Comparison of ENCODE assay signal across 26 cellular contexts in the genomic region with DNA sequence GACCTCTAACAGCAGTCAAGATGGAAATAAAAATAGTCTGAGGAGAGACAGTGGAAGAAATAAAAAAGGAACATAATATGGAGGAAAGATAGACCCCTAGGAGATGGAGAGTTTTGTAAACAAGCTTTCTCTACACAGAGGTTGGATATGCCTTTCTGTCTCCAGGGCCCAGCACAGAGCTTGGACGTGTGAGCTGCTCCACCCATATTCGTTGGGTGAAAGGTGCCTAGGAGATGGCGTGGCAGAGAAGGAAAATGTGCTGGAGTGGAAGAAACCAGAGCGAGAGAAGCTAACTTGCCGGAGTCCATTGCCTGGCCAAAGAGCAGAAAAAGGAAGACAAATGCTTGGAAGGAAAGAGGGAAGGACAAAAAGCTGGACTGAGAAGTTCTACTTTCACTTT.
"Had no signal": no experiment of that assay in that cellular context is flagged by ENCODE, and none has a peak within 500 bp of the region (broad histone marks: within the 10 kb centered on the region; RNA-seq: fewer than 3 reads in every experiment).

No MANE protein-coding gene starts in this region.

- H3K27me3 ChIP-seq: esophagus squamous epithelium, right atrium auricular region, thyroid gland, upper lobe of right lung had no signal

- H3K36me3 ChIP-seq: esophagus squamous epithelium, left ventricle myocardium inferior, right atrium auricular region, thyroid gland, upper lobe of right lung had no signal

- H3K4me2 ChIP-seq: smooth muscle cell had no signal

- H3K4me3 ChIP-seq: esophagus squamous epithelium, left ventricle myocardium inferior, lung, right atrium auricular region, smooth muscle cell, thyroid gland, upper lobe of right lung had no signal

- H3K4me1 Mint-ChIP-seq: stimulated activated naive CD8-positive, alpha-beta T cell treated with anti-CD3 and anti-CD28 coated beads, Interleukin-15, amount 100 ng/mL, for 72 hours had no signal

- DNase-seq: activated CD4-positive, alpha-beta T cell treated with anti-CD3 and anti-CD28 coated beads for 48 hours; activated CD4-positive, alpha-beta T cell treated with anti-CD3 and anti-CD28 coated beads, Interleukin-2, amount 50 U/mL, for 48 hours; activated CD8-positive, alpha-beta memory T cell treated with anti-CD3 and anti-CD28 coated beads for 24 hours; activated effector memory CD4-positive, alpha-beta T cell treated with Interleukin-2 at 50 U/mL for 16 hours; activated naive CD4-positive, alpha-beta T cell treated with Interleukin-2 at 50 U/mL for 16 hours; anterior cingulate cortex; effector CD8-positive, alpha-beta T cell; esophagus squamous epithelium; foreskin melanocyte; islet precursor cell; left ventricle myocardium inferior; mesendoderm; stimulated activated CD4-positive, alpha-beta T cell treated with anti-CD3 and anti-CD28 coated beads, Interleukin-1b, Interleukin-23, amount 100 ng/mL, for 48 hours; stimulated activated CD4-positive, alpha-beta T cell treated with anti-CD3 and anti-CD28 coated beads, Interleukin-4, amount 100 ng/mL, for 4 hours; stimulated activated CD8-positive, alpha-beta memory T cell treated with anti-CD3 and anti-CD28 coated beads, Interleukin-4, amount 100 ng/mL, for 48 hours; stimulated activated naive CD8-positive, alpha-beta T cell treated with anti-CD3 and anti-CD28 coated beads, Interleukin-15, amount 100 ng/mL, for 72 hours; thyroid gland; upper lobe of right lung had no signal

- H3K36me3 Mint-ChIP-seq: activated naive CD8-positive, alpha-beta T cell; natural killer cell treated with Interleukin-12 subunit alpha and Interleukin-12 subunit beta and Interleukin-15 and Interleukin-18, amount 100 ng/mL, for 72 hours had no signal

- ATAC-seq: natural killer cell treated with Interleukin-12 subunit alpha and Interleukin-12 subunit beta and Interleukin-15 and Interleukin-18, amount 100 ng/mL, for 72 hours; stimulated activated memory B cell treated with anti-CD40 and anti-IgM and Interleukin-4, amounts not matched to agents 10 μg/mL and 1 μg/mL and 100 μg/mL, for 72 hours; stimulated activated naive CD8-positive, alpha-beta T cell treated with anti-CD3 and anti-CD28 coated beads, Interleukin-15, amount 100 ng/mL, for 72 hours; upper lobe of right lung had no signal

- H3K27ac Mint-ChIP-seq: activated naive CD8-positive, alpha-beta T cell; natural killer cell treated with Interleukin-12 subunit alpha and Interleukin-12 subunit beta and Interleukin-15 and Interleukin-18, amount 100 ng/mL, for 72 hours; stimulated activated memory B cell treated with anti-CD40 and anti-IgM and Interleukin-4, amounts not matched to agents 10 μg/mL and 1 μg/mL and 100 μg/mL, for 72 hours; stimulated activated naive CD8-positive, alpha-beta T cell treated with anti-CD3 and anti-CD28 coated beads, Interleukin-15, amount 100 ng/mL, for 72 hours had no signal

- H3K9me3 ChIP-seq: esophagus squamous epithelium, thyroid gland, upper lobe of right lung had no signal

- H3K4me3 Mint-ChIP-seq: activated naive CD8-positive, alpha-beta T cell; natural killer cell treated with Interleukin-12 subunit alpha and Interleukin-12 subunit beta and Interleukin-15 and Interleukin-18, amount 100 ng/mL, for 72 hours; stimulated activated memory B cell treated with anti-CD40 and anti-IgM and Interleukin-4, amounts not matched to agents 10 μg/mL and 1 μg/mL and 100 μg/mL, for 72 hours; stimulated activated naive CD8-positive, alpha-beta T cell treated with anti-CD3 and anti-CD28 coated beads, Interleukin-15, amount 100 ng/mL, for 72 hours had no signal

- H3K4me1 ChIP-seq: esophagus squamous epithelium, left ventricle myocardium inferior, right atrium auricular region, thyroid gland, upper lobe of right lung had no signal

- H3K27ac ChIP-seq: epithelial cell of prostate, esophagus squamous epithelium, left ventricle myocardium inferior, right atrium auricular region, thyroid gland, upper lobe of right lung, VCaP had no signal
